ENCODE assay signal across 6 cellular contexts in the genomic region with DNA sequence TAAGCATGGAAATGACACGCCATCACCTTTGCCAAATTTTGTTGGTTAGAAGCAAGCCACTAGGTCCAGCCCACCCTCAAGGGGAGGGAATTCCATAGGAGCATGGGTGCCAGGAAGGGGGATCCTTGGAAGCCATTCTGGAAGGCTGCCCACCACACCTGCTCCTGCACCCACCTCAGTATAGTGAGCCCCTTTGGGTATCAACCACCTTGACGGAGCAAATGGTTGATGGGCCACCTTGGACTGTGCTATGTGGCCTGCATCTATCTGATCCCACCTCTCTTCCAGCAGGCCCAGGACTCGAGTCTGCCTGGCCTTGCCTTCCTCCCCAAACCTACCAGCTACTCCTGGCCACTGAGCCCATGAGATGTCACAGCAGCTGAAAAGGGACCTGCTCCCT. TPM values are rescaled to one million over a fixed set of nuclear protein-coding genes. Genes with fewer than 3 reads are reported as not detected.
"Had no signal": no experiment of that assay in that cellular context is flagged by ENCODE, and none has a peak within 500 bp of the region (broad histone marks: within the 10 kb centered on the region; RNA-seq: fewer than 3 reads in every experiment).

No MANE protein-coding gene starts in this region.

RNA-seq across cellular contexts. Expression of a gene that starts 7.9 kb away (rescaled TPM):
- total RNA-seq: GM23338, H4, H7, HFFc6, HT1080, IMR-90 had no signal
- polyA plus RNA-seq: GM23338, IMR-90 had no signal

RNA-seq across cellular contexts. Expression of a gene that starts 13.7 kb away (rescaled TPM):
- total RNA-seq: GM23338, H7, HFFc6, HT1080, IMR-90 had no signal
- polyA plus RNA-seq: GM23338, IMR-90 had no signal

RNA-seq across cellular contexts. Expression of a gene that starts 17.6 kb away (rescaled TPM):
- total RNA-seq: GM23338, H4, H7, HFFc6, HT1080, IMR-90 had no signal
- polyA plus RNA-seq: GM23338, IMR-90 had no signal
